ENCODE assay signal across 18 cellular contexts in genomic region chr14:48723841-48724495, GRCh38.
DNase-seq lines count a peak whose midpoint lies in the region; ATAC-seq and TF ChIP-seq lines count a peak whose summit lies in the region.
"Had no signal": no experiment of that assay in that cellular context is flagged by ENCODE, and none has a peak within 500 bp of the region (broad histone marks: within the 10 kb centered on the region; RNA-seq: fewer than 3 reads in every experiment).

No MANE protein-coding gene starts in this region.

- no peak overlapping the region for H2BK12ac ChIP-seq in mesenchymal stem cell (ENCODE audit: low read length in 2 of 2)

- H3K27ac ChIP-seq in HUES48 (ENCODE audit: low read depth, low read length) (peak overlapping the region; percentile 34), ascending aorta (peak overlapping the region; percentile 79 to 80), mesenchymal stem cell (ENCODE audit: low read length, poor library complexity, severe bottlenecking) (peak overlapping the region; percentile 76)
- H3K27ac ChIP-seq: BLaER1 treated with 17β-estradiol and CSF1 and Interleukin-3, amounts not matched to agents 10 nM and 100 nM had no signal

- H3K9ac ChIP-seq in HUES48 (ENCODE audit: low read depth, low read length) (no peak overlapping the region), mesenchymal stem cell (ENCODE audit: low read length) (no peak overlapping the region)
- H3K9ac ChIP-seq: BLaER1 treated with 17β-estradiol and CSF1 and Interleukin-3, amounts not matched to agents 10 nM and 100 nM had no signal

- peaks cover 8% of the 10 kb centered on the region for H3K9me3 Mint-ChIP-seq in activated T-helper 2 cell treated with anti-CD3 and anti-CD28 coated beads, Interferon-gamma antibody, Interleukin-2, Interleukin-4, amounts not matched to agents 10 μg/mL and 5 μg/mL and 100 μg/mL, durations not matched to agents 14 hours and 24 hours and 36 hours
- peaks cover 8% of the 10 kb centered on the region for H3K9me3 Mint-ChIP-seq in T-helper 2 cell treated with Interferon-gamma antibody and Interleukin-4, amounts not matched to agents 5 μg/mL and 100 μg/mL, for 36 hours

- no peak overlapping the region for H2AK5ac ChIP-seq in mesenchymal stem cell (ENCODE audit: low read length, severe bottlenecking)

- H3K4me1 ChIP-seq in HUES48 (ENCODE audit: control insufficient read depth, insufficient read depth, low read length) (peaks cover 28% of the 10 kb centered on the region), ascending aorta (peaks cover 0 to 24% of the 10 kb centered on the region in 2 donors), mesenchymal stem cell (ENCODE audit: control insufficient read depth, insufficient read depth, low read depth, low read length) (no peaks in the 10 kb centered on the region)
- H3K4me1 ChIP-seq: BLaER1 treated with 17β-estradiol and CSF1 and Interleukin-3, amounts not matched to agents 10 nM and 100 nM had no signal

- no peak overlapping the region for H2BK5ac ChIP-seq in mesenchymal stem cell (ENCODE audit: low read depth, low read length, poor library complexity, severe bottlenecking)

- no peak overlapping the region for H2BK15ac ChIP-seq in mesenchymal stem cell (ENCODE audit: low read depth, poor library complexity, severe bottlenecking)

- no peak overlapping the region for H3K4me3 Mint-ChIP-seq in activated T-helper 2 cell treated with anti-CD3 and anti-CD28 coated beads, Interferon-gamma antibody, Interleukin-2, Interleukin-4, amounts not matched to agents 10 μg/mL and 5 μg/mL and 100 μg/mL, durations not matched to agents 14 hours and 24 hours and 36 hours (ENCODE audit: low read depth)
- no peak overlapping the region for H3K4me3 Mint-ChIP-seq in T-helper 2 cell treated with Interferon-gamma antibody and Interleukin-4, amounts not matched to agents 5 μg/mL and 100 μg/mL, for 36 hours
- H3K4me3 Mint-ChIP-seq: CD8-positive, alpha-beta T cell; T-cell had no signal

- H4K8ac ChIP-seq in mesenchymal stem cell (ENCODE audit: low read length) = no peak overlapping the region

- no peak overlapping the region for H2AFZ ChIP-seq in mesenchymal stem cell (ENCODE audit: low read depth, low read length)

- H3K18ac ChIP-seq in mesenchymal stem cell (ENCODE audit: low read depth in 1 of 2, low read length in 2 of 2) = no peak overlapping the region

- H3K36me3 ChIP-seq in HUES48 (ENCODE audit: control insufficient read depth, insufficient read depth, low read length) = no peaks in the 10 kb centered on the region
- no peaks in the 10 kb centered on the region for H3K36me3 ChIP-seq in ascending aorta
- no peaks in the 10 kb centered on the region for H3K36me3 ChIP-seq in mesenchymal stem cell (ENCODE audit: control insufficient read depth in 1 of 2, insufficient read depth in 2 of 2, low read depth in 1 of 2, low read length in 2 of 2)
- H3K36me3 ChIP-seq: BLaER1 treated with 17β-estradiol and CSF1 and Interleukin-3, amounts not matched to agents 10 nM and 100 nM had no signal

- in situ Hi-C loops in ACHN (cut with HindIII; ENCODE audit: low pct_ligation_motif_present, low pct_unique_long_range_greater_than_20kb, low sequenced_read_pairs) = no loop called here

- DNase-seq in ACHN (peak; percentile 15), ascending aorta (ENCODE audit: low spot score in 2 of 2) (no peak), mesenchymal stem cell (no peak)
- DNase-seq in activated T-helper 2 cell treated with anti-CD3 and anti-CD28 coated beads, Interferon-gamma antibody, Interleukin-2, Interleukin-4, amounts not matched to agents 10 μg/mL and 5 μg/mL and 100 μg/mL, durations not matched to agents 14 hours and 24 hours and 36 hours (ENCODE audit: low spot score) = no peak
- no peak for DNase-seq in T-helper 2 cell treated with Interferon-gamma antibody and Interleukin-4, amounts not matched to agents 5 μg/mL and 100 μg/mL, for 36 hours (ENCODE audit: low spot score)
- DNase-seq: CD8-positive, alpha-beta T cell; MV-4-11; NCI-H1417; NCI-H187 treated with DMSO at 0.1 percent for 48 hours; NCI-H526; RPMI8226; SHP77 treated with DMSO at 0.1 percent for 48 hours; T-cell had no signal

- H3K27me3 Mint-ChIP-seq in activated T-helper 2 cell treated with anti-CD3 and anti-CD28 coated beads, Interferon-gamma antibody, Interleukin-2, Interleukin-4, amounts not matched to agents 10 μg/mL and 5 μg/mL and 100 μg/mL, durations not matched to agents 14 hours and 24 hours and 36 hours (ENCODE audit: low read depth) = no peaks in the 10 kb centered on the region
- H3K27me3 Mint-ChIP-seq in T-helper 2 cell treated with Interferon-gamma antibody and Interleukin-4, amounts not matched to agents 5 μg/mL and 100 μg/mL, for 36 hours (ENCODE audit: low read depth) = no peaks in the 10 kb centered on the region
- H3K27me3 Mint-ChIP-seq: T-cell had no signal

- no peak overlapping the region for H4K91ac ChIP-seq in mesenchymal stem cell (ENCODE audit: low read length)

- no peak for TF ChIP-seq CTCF in ascending aorta (IDR thresholded peaks at IDR 0.05)

- H2BK120ac ChIP-seq in mesenchymal stem cell (ENCODE audit: low read depth, low read length) = no peak overlapping the region

- H3K4me3 ChIP-seq in HUES48 (ENCODE audit: low read depth, low read length) (no peak overlapping the region), ascending aorta (no peak overlapping the region), mesenchymal stem cell (ENCODE audit: insufficient read depth in 1 of 2, low read depth in 1 of 2, low read length in 2 of 2) (no peak overlapping the region)
- H3K4me3 ChIP-seq: BLaER1 treated with 17β-estradiol and CSF1 and Interleukin-3, amounts not matched to agents 10 nM and 100 nM; K562 had no signal

- H3K4ac ChIP-seq in mesenchymal stem cell (ENCODE audit: low read depth in 1 of 2, low read length in 2 of 2) = no peak overlapping the region

- WGBS in mesenchymal stem cell = no CpG with 5 or more reads among the region's 1 CpG

- no peak overlapping the region for H3K4me2 ChIP-seq in mesenchymal stem cell (ENCODE audit: low read length, poor library complexity, severe bottlenecking)
- H3K4me2 ChIP-seq: BLaER1 treated with 17β-estradiol and CSF1 and Interleukin-3, amounts not matched to agents 10 nM and 100 nM had no signal

- intact Hi-C loops in ascending aorta (cut with DNase I) = no loop called here
- intact Hi-C loops in activated T-helper 2 cell treated with anti-CD3 and anti-CD28 coated beads, Interferon-gamma antibody, Interleukin-2, Interleukin-4, amounts not matched to agents 10 μg/mL and 5 μg/mL and 100 μg/mL, durations not matched to agents 14 hours and 24 hours and 36 hours (cut with micrococcal nuclease) = no loop called here

- H3K36me3 Mint-ChIP-seq in activated T-helper 2 cell treated with anti-CD3 and anti-CD28 coated beads, Interferon-gamma antibody, Interleukin-2, Interleukin-4, amounts not matched to agents 10 μg/mL and 5 μg/mL and 100 μg/mL, durations not matched to agents 14 hours and 24 hours and 36 hours (ENCODE audit: low read depth) = no peaks in the 10 kb centered on the region
- H3K36me3 Mint-ChIP-seq in T-helper 2 cell treated with Interferon-gamma antibody and Interleukin-4, amounts not matched to agents 5 μg/mL and 100 μg/mL, for 36 hours (ENCODE audit: low read depth) = no peaks in the 10 kb centered on the region
- H3K36me3 Mint-ChIP-seq: CD8-positive, alpha-beta T cell; T-cell had no signal

- H3K23ac ChIP-seq in mesenchymal stem cell (ENCODE audit: low read length in 2 of 2) = no peak overlapping the region

- H3K27me3 ChIP-seq in HUES48 (ENCODE audit: control insufficient read depth, insufficient read depth, low read length) (no peaks in the 10 kb centered on the region), ascending aorta (no peaks in the 10 kb centered on the region), mesenchymal stem cell (ENCODE audit: control insufficient read depth in 1 of 2, insufficient read depth in 1 of 2, low read length in 2 of 2) (no peaks in the 10 kb centered on the region)
- H3K27me3 ChIP-seq: BLaER1 treated with 17β-estradiol and CSF1 and Interleukin-3, amounts not matched to agents 10 nM and 100 nM had no signal

- H3K79me1 ChIP-seq in mesenchymal stem cell (replicated peaks; ENCODE audit: low read length, poor library complexity, severe bottlenecking) = no peaks in the 10 kb centered on the region

- H3K27ac Mint-ChIP-seq in activated T-helper 2 cell treated with anti-CD3 and anti-CD28 coated beads, Interferon-gamma antibody, Interleukin-2, Interleukin-4, amounts not matched to agents 10 μg/mL and 5 μg/mL and 100 μg/mL, durations not matched to agents 14 hours and 24 hours and 36 hours = no peak overlapping the region
- H3K27ac Mint-ChIP-seq in T-helper 2 cell treated with Interferon-gamma antibody and Interleukin-4, amounts not matched to agents 5 μg/mL and 100 μg/mL, for 36 hours = no peak overlapping the region
- H3K27ac Mint-ChIP-seq: CD8-positive, alpha-beta T cell; T-cell had no signal

- no peak overlapping the region for H3K14ac ChIP-seq in mesenchymal stem cell (ENCODE audit: low read length in 2 of 2)

- no peaks in the 10 kb centered on the region for H3K4me1 Mint-ChIP-seq in activated T-helper 2 cell treated with anti-CD3 and anti-CD28 coated beads, Interferon-gamma antibody, Interleukin-2, Interleukin-4, amounts not matched to agents 10 μg/mL and 5 μg/mL and 100 μg/mL, durations not matched to agents 14 hours and 24 hours and 36 hours (ENCODE audit: low read depth)
- no peaks in the 10 kb centered on the region for H3K4me1 Mint-ChIP-seq in T-helper 2 cell treated with Interferon-gamma antibody and Interleukin-4, amounts not matched to agents 5 μg/mL and 100 μg/mL, for 36 hours (ENCODE audit: low read depth)
- H3K4me1 Mint-ChIP-seq: T-cell had no signal

- H3K9me3 ChIP-seq in HUES48 (ENCODE audit: control insufficient read depth, insufficient read depth, low read length) (no peaks in the 10 kb centered on the region), ascending aorta (no peaks in the 10 kb centered on the region), mesenchymal stem cell (ENCODE audit: control insufficient read depth, low read length) (no peaks in the 10 kb centered on the region)
- H3K9me3 ChIP-seq: BLaER1 treated with 17β-estradiol and CSF1 and Interleukin-3, amounts not matched to agents 10 nM and 100 nM had no signal

- ATAC-seq in HG02763 (IDR thresholded peaks at IDR 0.05; ENCODE audit: unreplicated experiment) = no peak
- ATAC-seq: CD8-positive, alpha-beta T cell; K562; SK-N-SH treated with all-trans-retinoic acid at 6 μM for 48 hours; T-cell had no signal
